ENCODE assay signal across 36 cellular contexts in the genomic region with DNA sequence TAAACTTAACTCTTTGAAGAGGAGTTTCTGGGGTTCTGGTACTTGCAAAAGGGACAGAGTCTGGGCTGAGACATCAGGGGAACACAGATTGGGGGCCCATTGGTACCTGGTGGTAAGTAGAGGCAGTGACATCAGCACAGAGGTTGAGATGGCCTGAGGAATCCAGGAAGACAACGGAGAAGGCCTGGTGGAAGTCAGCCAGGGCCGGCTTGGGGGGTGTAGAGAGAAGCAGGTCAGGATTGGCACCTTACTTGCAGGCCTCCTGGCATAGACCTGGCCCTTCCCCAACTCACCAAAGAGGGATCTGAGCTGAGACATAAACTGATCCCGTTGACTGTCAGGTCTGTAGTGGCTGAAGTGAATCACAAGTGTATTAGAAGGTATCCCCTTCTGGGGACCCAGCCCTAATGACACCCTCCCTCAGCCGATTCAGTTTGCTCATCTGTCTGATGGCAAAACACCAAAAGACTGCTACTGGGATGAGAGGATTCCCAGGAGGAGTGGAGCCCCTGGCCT. TPM values are rescaled to one million over a fixed set of nuclear protein-coding genes. Genes with fewer than 3 reads are reported as not detected.
A peak's percentile ranks its signal among the peaks of the same experiment; 100 is the strongest.
DNase-seq lines count a peak whose midpoint lies in the region; ATAC-seq, FAIRE-seq and TF ChIP-seq lines count a peak whose summit lies in the region.
"Had no signal": no experiment of that assay in that cellular context is flagged by ENCODE, and none has a peak within 500 bp of the region (broad histone marks: within the 10 kb centered on the region; RNA-seq: fewer than 3 reads in every experiment).

No MANE protein-coding gene starts in this region.

- DNase-seq in activated CD8-positive, alpha-beta memory T cell treated with anti-CD3 and anti-CD28 coated beads, Interleukin-2, amount 50 U/mL, for 4 hours: peak; percentile 3
- DNase-seq in activated CD8-positive, alpha-beta memory T cell treated with anti-CD3 and anti-CD28 coated beads, Interleukin-2, amount 50 U/mL, for 48 hours: no peak
- peak; percentile 1 for DNase-seq in GM20000 (ENCODE audit: low spot score)
- peak; percentile 21 for DNase-seq in kidney
- DNase-seq in stimulated activated effector memory CD8-positive, alpha-beta T cell treated with anti-CD3 and anti-CD28 coated beads, Interleukin-12 subunit alpha, Interleukin-12 subunit beta, amount 100 ng/mL, for 72 hours (ENCODE audit: low spot score in 2 of 2): no peak
- no peak for DNase-seq in retina
- no peak for DNase-seq in NCI-H1930 (lab: John Stamatoyannopoulos, UW)
- DNase-seq: activated CD4-positive, alpha-beta T cell treated with anti-CD3 and anti-CD28 coated beads, Interleukin-2, amount 50 U/mL, for 48 hours; activated CD4-positive, CD25-positive, alpha-beta regulatory T cell treated with anti-CD3 and anti-CD28 coated beads, Interleukin-2, amount 50 U/mL, for 72 hours; activated effector memory CD4-positive, alpha-beta T cell treated with Interleukin-2 at 50 U/mL for 16 hours; activated naive CD8-positive, alpha-beta T cell treated with anti-CD3 and anti-CD28 coated beads for 36 hours; activated T-cell treated with anti-CD3 and anti-CD28 coated beads for 4 hours; Calu3; cortex of kidney; DMS79 treated with DMSO at 0.1 percent for 48 hours; effector memory CD4-positive, alpha-beta T cell; GF-D8; hippocampal formation; KG1; left colon; mesenchymal stem cell; MG63; NCI-H1105 treated with DMSO at 0.1 percent for 48 hours; NCI-H2029 treated with DMSO at 0.1 percent for 48 hours; NCI-H526; OCI-M1; stimulated activated naive B cell treated with anti-CD40 and anti-IgM and Interleukin-4, amounts not matched to agents 10 μg/mL and 1 μg/mL and 100 μg/mL, for 72 hours had no signal

- peak overlapping the region; percentile 73 for H3K27ac Mint-ChIP-seq in stimulated activated effector memory CD8-positive, alpha-beta T cell treated with anti-CD3 and anti-CD28 coated beads, Interleukin-12 subunit alpha, Interleukin-12 subunit beta, amount 100 ng/mL, for 72 hours
- H3K27ac Mint-ChIP-seq: activated naive CD8-positive, alpha-beta T cell treated with anti-CD3 and anti-CD28 coated beads for 36 hours; stimulated activated naive B cell treated with anti-CD40 and anti-IgM and Interleukin-4, amounts not matched to agents 10 μg/mL and 1 μg/mL and 100 μg/mL, for 72 hours; type B pancreatic cell had no signal

- peaks cover 90% of the 10 kb centered on the region for H3K36me3 Mint-ChIP-seq in stimulated activated effector memory CD8-positive, alpha-beta T cell treated with anti-CD3 and anti-CD28 coated beads, Interleukin-12 subunit alpha, Interleukin-12 subunit beta, amount 100 ng/mL, for 72 hours

- no peak for FAIRE-seq in kidney (lab: Jason Lieb, UNC)
- FAIRE-seq: A204.1, GM18507, GM19239 had no signal

- no peaks in the 10 kb centered on the region for H3K9me3 ChIP-seq in kidney (ENCODE audit: control insufficient read depth in 1 of 2, low read length in 2 of 2)
- H3K9me3 ChIP-seq: MG63, psoas muscle, SK-N-SH had no signal

- no peak for ATAC-seq in stimulated activated effector memory CD8-positive, alpha-beta T cell treated with anti-CD3 and anti-CD28 coated beads, Interleukin-12 subunit alpha, Interleukin-12 subunit beta, amount 100 ng/mL, for 72 hours
- no peak for ATAC-seq in HG02759 (IDR thresholded peaks at IDR 0.05; ENCODE audit: unreplicated experiment)
- ATAC-seq: left colon; psoas muscle; stimulated activated naive B cell treated with anti-CD40 and anti-IgM and Interleukin-4, amounts not matched to agents 10 μg/mL and 1 μg/mL and 100 μg/mL, for 72 hours had no signal

- no peak overlapping the region for H3K9ac ChIP-seq in kidney (ENCODE audit: low read length in 2 of 2)
- H3K9ac ChIP-seq: SK-N-SH had no signal

- no peaks in the 10 kb centered on the region for H3K9me3 Mint-ChIP-seq in stimulated activated effector memory CD8-positive, alpha-beta T cell treated with anti-CD3 and anti-CD28 coated beads, Interleukin-12 subunit alpha, Interleukin-12 subunit beta, amount 100 ng/mL, for 72 hours
- H3K9me3 Mint-ChIP-seq: activated naive CD8-positive, alpha-beta T cell treated with anti-CD3 and anti-CD28 coated beads for 36 hours; stimulated activated naive B cell treated with anti-CD40 and anti-IgM and Interleukin-4, amounts not matched to agents 10 μg/mL and 1 μg/mL and 100 μg/mL, for 72 hours; type B pancreatic cell had no signal

- TF ChIP-seq CTCF in GM20000 (IDR thresholded peaks at IDR 0.05; ENCODE audit: extremely low read depth, missing control alignments) (no peak), kidney (IDR thresholded peaks at IDR 0.05; ENCODE audit: borderline replicate concordance, extremely low read depth, insufficient read depth) (no peak)

- H3K4me1 Mint-ChIP-seq in stimulated activated effector memory CD8-positive, alpha-beta T cell treated with anti-CD3 and anti-CD28 coated beads, Interleukin-12 subunit alpha, Interleukin-12 subunit beta, amount 100 ng/mL, for 72 hours: peaks cover 16% of the 10 kb centered on the region

- H3K36me3 ChIP-seq in kidney (ENCODE audit: control insufficient read depth in 1 of 2, insufficient read depth in 2 of 2, low read length in 2 of 2): peaks cover 62 to 71% of the 10 kb centered on the region in 2 donors

- no peak overlapping the region for H3K4me3 Mint-ChIP-seq in stimulated activated effector memory CD8-positive, alpha-beta T cell treated with anti-CD3 and anti-CD28 coated beads, Interleukin-12 subunit alpha, Interleukin-12 subunit beta, amount 100 ng/mL, for 72 hours
- H3K4me3 Mint-ChIP-seq: activated naive CD8-positive, alpha-beta T cell treated with anti-CD3 and anti-CD28 coated beads for 36 hours; CD14-positive monocyte; stimulated activated naive B cell treated with anti-CD40 and anti-IgM and Interleukin-4, amounts not matched to agents 10 μg/mL and 1 μg/mL and 100 μg/mL, for 72 hours; type B pancreatic cell had no signal

- intact Hi-C loops in kidney (cut with DNase I): no loop called here

- H3K4me3 ChIP-seq in kidney (ENCODE audit: low read length in 2 of 2): no peak overlapping the region
- H3K4me3 ChIP-seq: MG63, psoas muscle had no signal

- no peak overlapping the region for H3K27ac ChIP-seq in kidney (ENCODE audit: low read depth in 2 of 2, low read length in 2 of 2)
- H3K27ac ChIP-seq: epithelial cell of prostate, psoas muscle had no signal

- H3K4me1 ChIP-seq in kidney (ENCODE audit: control insufficient read depth in 1 of 2, insufficient read depth in 1 of 2, low read depth in 1 of 2, low read length in 2 of 2): peaks cover 4 to 7% of the 10 kb centered on the region in 2 donors

RNA-seq across cellular contexts. Expression of gene NOL6, which starts 5.5 kb away (rescaled TPM):
- total RNA-seq in kidney: 32.8 TPM
- 10.8 TPM for polyA plus RNA-seq in kidney (ENCODE audit: insufficient read depth, low read depth, low replicate concordance)

RNA-seq across cellular contexts. Expression of gene AQP3, which starts 20.9 kb away (rescaled TPM):
- total RNA-seq in kidney: 135 TPM
- 401 TPM for polyA plus RNA-seq in kidney (ENCODE audit: insufficient read depth, low read depth, low replicate concordance)

RNA-seq across cellular contexts. Expression of gene ANKRD18B, which starts 55.8 kb away (rescaled TPM):
- total RNA-seq in kidney: 0.72 TPM
- not detected for polyA plus RNA-seq in kidney (ENCODE audit: insufficient read depth, low read depth, low replicate concordance)
- polyA plus RNA-seq: CD14-positive monocyte had no signal

Comparison
In these comparisons a context has a peak if more than half of its experiments do, and no peak if none do; other contexts are left out.
1. DNase-seq: peak in activated CD8-positive, alpha-beta memory T cell treated with anti-CD3 and anti-CD28 coated beads, Interleukin-2, amount 50 U/mL, for 4 hours (single experiment), GM20000 (single experiment) and kidney (single experiment); none in activated CD8-positive, alpha-beta memory T cell treated with anti-CD3 and anti-CD28 coated beads, Interleukin-2, amount 50 U/mL, for 48 hours (single experiment), stimulated activated effector memory CD8-positive, alpha-beta T cell treated with anti-CD3 and anti-CD28 coated beads, Interleukin-12 subunit alpha, Interleukin-12 subunit beta, amount 100 ng/mL, for 72 hours (0 of 2), retina (single experiment) and NCI-H1930 (0 of 2).